In genomic region chr20:48893374-48893773, GRCh38 we compare ENCODE assay signal across 17 cellular contexts.
"Had no signal": no experiment of that assay in that cellular context is flagged by ENCODE, and none has a peak within 500 bp of the region (broad histone marks: within the 10 kb centered on the region; RNA-seq: fewer than 3 reads in every experiment).

No MANE protein-coding gene starts in this region.

- H3K27me3 ChIP-seq: MG63 had no signal

- DNase-seq: Karpas-422, KG1, NCI-H1092, NCI-H1105 treated with DMSO at 0.1 percent for 48 hours, NCI-H1417 treated with DMSO at 0.1 percent for 48 hours, NCI-H2029, NCI-H2081 treated with DMSO at 0.1 percent for 48 hours, NCI-H226, NCI-H510A, NCI-H774, Right ventricle myocardium superior, RPMI8226, SIG-M5 had no signal

- H3K4me3 ChIP-seq: MG63 had no signal

- H3K36me3 ChIP-seq: MG63 had no signal

- ATAC-seq: SK-N-SH treated with all-trans-retinoic acid at 6 μM for 48 hours had no signal

- H3K27ac ChIP-seq: HL-60 had no signal

- FAIRE-seq: RCC 7860 had no signal
